Comparison of ENCODE assay signal across 10 cellular contexts in genomic region chr1:110787328-110788071, GRCh38.
DNase-seq lines count a peak whose midpoint lies in the region; ATAC-seq and TF ChIP-seq lines count a peak whose summit lies in the region.
"Had no signal": no experiment of that assay in that cellular context is flagged by ENCODE, and none has a peak within 500 bp of the region (broad histone marks: within the 10 kb centered on the region; RNA-seq: fewer than 3 reads in every experiment).

No MANE protein-coding gene starts in this region.

- no peak overlapping the region for H3K4me3 ChIP-seq in GM06990 (replicated peaks; ENCODE audit: low read depth, low read length)
- H3K4me3 ChIP-seq in PC-9: no peak overlapping the region
- H3K4me3 ChIP-seq: HAP-1 had no signal

- H3K27me3 Mint-ChIP-seq in mesothelial cell of epicardium (ENCODE audit: low read depth): peaks cover 19% of the 10 kb centered on the region

- no peaks in the 10 kb centered on the region for H3K4me1 ChIP-seq in PC-9 (replicated peaks; ENCODE audit: insufficient read depth)
- H3K4me1 ChIP-seq: HAP-1 had no signal

- H3K4me2 ChIP-seq in PC-9: no peak overlapping the region

- H3K27ac ChIP-seq in PC-9: no peak overlapping the region
- H3K27ac ChIP-seq: neutrophil had no signal

- H3K36me3 ChIP-seq in GM06990 (ENCODE audit: control insufficient read depth, insufficient read depth, low read length): no peaks in the 10 kb centered on the region
- no peaks in the 10 kb centered on the region for H3K36me3 ChIP-seq in PC-9 (ENCODE audit: low read depth)
- H3K36me3 ChIP-seq: HAP-1, neutrophil had no signal

- no TSS peak for BruUV-seq in PC-9 (replicated peaks; lab: Mats Ljungman, UMichigan)

- 0 out of 2 replicates have a peak, but pooled peaks cover 5% of the 10 kb centered on the region for H3K9me3 ChIP-seq in PC-9 (ENCODE audit: insufficient read depth, low read depth)
- H3K9me3 ChIP-seq: HAP-1, neutrophil had no signal

- H3K36me3 Mint-ChIP-seq in mesothelial cell of epicardium: no peaks in the 10 kb centered on the region

- intact Hi-C loops in PC-9 (cut with micrococcal nuclease; ENCODE audit: unreplicated experiment): no loop called here

- no peaks in the 10 kb centered on the region for H3F3A ChIP-seq in PC-9 (ENCODE audit: insufficient read depth, low read depth)

- ATAC-seq in GM19438 (IDR thresholded peaks at IDR 0.05; ENCODE audit: low read depth, unreplicated experiment) (peak; percentile 84), HG03439 (IDR thresholded peaks at IDR 0.05; ENCODE audit: unreplicated experiment) (peak; percentile 79)

- H3K27me3 ChIP-seq in GM06990 (replicated peaks; ENCODE audit: control insufficient read depth, insufficient read depth, low read length) (no peaks in the 10 kb centered on the region), PC-9 (ENCODE audit: insufficient read depth, low read depth) (peaks cover 11% of the 10 kb centered on the region)
- H3K27me3 ChIP-seq: neutrophil had no signal

- H3K79me2 ChIP-seq in PC-9 (ENCODE audit: low read depth): no peaks in the 10 kb centered on the region

- DNase-seq in GM06990 (ENCODE audit: extremely low read depth, insufficient read length): peak; percentile 78
- DNase-seq in activated gamma-delta T cell treated with anti-CD3 and anti-CD28 coated beads, Interleukin-2, amount 50 U/mL, for 16 hours (ENCODE audit: low read depth): peak; percentile 16
- DNase-seq in mesothelial cell of epicardium (ENCODE audit: low spot score in 2 of 2, unreplicated experiment in 2 of 2): no peak
- no peak for DNase-seq in NCI-H1436 treated with DMSO at 0.1 percent for 48 hours (lab: John Stamatoyannopoulos, UW)
- DNase-seq in PC-9: no peak
- no peak for DNase-seq in stimulated activated CD4-positive, alpha-beta T cell treated with anti-CD3 and anti-CD28 coated beads, Interleukin-4, amount 100 ng/mL, for 1 hour

- peaks cover 14% of the 10 kb centered on the region for H3K9me3 Mint-ChIP-seq in mesothelial cell of epicardium

- H3K27ac Mint-ChIP-seq in mesothelial cell of epicardium: no peak overlapping the region

- CTCF ChIA-PET in PC-9 (lab: Charles Lee): interaction anchor here (0.6 kb wide), 1 partner anchor 119 kb away, joined by 3 read pairs; no protein-coding TSS in a partner anchor

- no peak overlapping the region for H2AFZ ChIP-seq in PC-9

- TF ChIP-seq CTCF in GM06990 (IDR thresholded peaks at IDR 0.05; ENCODE audit: insufficient read depth, low read length, poor library complexity, severe bottlenecking): no peak
- no peak for TF ChIP-seq CTCF in mesothelial cell of epicardium (IDR thresholded peaks at IDR 0.05; ENCODE audit: unreplicated experiment)
- no peak for TF ChIP-seq CTCF in PC-9 (conservative IDR thresholded peaks at IDR 0.05)

- no peaks in the 10 kb centered on the region for H4K20me1 ChIP-seq in PC-9 (ENCODE audit: insufficient read depth)

- no peaks in the 10 kb centered on the region for H3K4me1 Mint-ChIP-seq in mesothelial cell of epicardium

- no peaks in the 10 kb centered on the region for H3K9me2 ChIP-seq in PC-9 (ENCODE audit: insufficient read depth)

- no peak overlapping the region for H3K4me3 Mint-ChIP-seq in mesothelial cell of epicardium

- POLR2A ChIA-PET in PC-9 (lab: Charles Lee; ENCODE audit: unreplicated experiment): no interaction called here

Comparison
In these comparisons a context has a peak if more than half of its experiments do, and no peak if none do; other contexts are left out.
1. DNase-seq: peak in GM06990 (single experiment) and activated gamma-delta T cell treated with anti-CD3 and anti-CD28 coated beads, Interleukin-2, amount 50 U/mL, for 16 hours (single experiment); none in mesothelial cell of epicardium (0 of 2), NCI-H1436 treated with DMSO at 0.1 percent for 48 hours (single experiment), PC-9 (0 of 2) and stimulated activated CD4-positive, alpha-beta T cell treated with anti-CD3 and anti-CD28 coated beads, Interleukin-4, amount 100 ng/mL, for 1 hour (single experiment).